In the genomic region with DNA sequence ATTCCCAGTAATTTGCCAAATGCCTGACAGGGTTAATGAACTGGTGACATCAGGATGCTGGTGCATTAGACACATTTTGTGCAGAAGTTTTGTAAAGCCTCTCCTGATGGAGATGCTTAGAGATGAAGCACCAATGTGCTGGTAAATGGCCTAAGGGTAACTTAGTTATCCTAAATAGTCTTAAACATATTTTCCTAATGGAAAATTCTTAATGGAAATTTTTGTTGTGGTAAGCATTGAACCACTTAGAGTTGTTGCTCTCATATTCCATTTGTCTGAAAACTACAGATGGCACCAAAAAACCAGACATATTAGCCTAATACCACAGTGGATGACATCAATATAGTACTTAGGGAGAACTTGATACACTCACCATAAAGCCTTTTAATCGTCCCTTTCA, we compare ENCODE assay signal across 13 cellular contexts.
"Had no signal": no experiment of that assay in that cellular context is flagged by ENCODE, and none has a peak within 500 bp of the region (broad histone marks: within the 10 kb centered on the region; RNA-seq: fewer than 3 reads in every experiment).

No MANE protein-coding gene starts in this region.

- H3K4me1 ChIP-seq: esophagus squamous epithelium, pancreas, spleen, upper lobe of right lung had no signal

- H3K27me3 ChIP-seq: esophagus squamous epithelium, pancreas, spleen, upper lobe of right lung had no signal

- H3K36me3 ChIP-seq: esophagus squamous epithelium, pancreas, spleen, thoracic aorta, upper lobe of right lung had no signal

- DNase-seq: activated CD4-positive, alpha-beta T cell treated with anti-CD3 and anti-CD28 coated beads for 1 hour; activated CD4-positive, alpha-beta T cell treated with anti-CD3 and anti-CD28 coated beads, Interleukin-2, amount 50 U/mL, for 4 hours; activated naive CD4-positive, alpha-beta T cell treated with Interleukin-2 at 50 U/mL for 16 hours; activated naive CD8-positive, alpha-beta T cell treated with anti-CD3 and anti-CD28 coated beads, Interleukin-2, amount 50 U/mL, for 24 hours; esophagus squamous epithelium; kidney; left ventricle myocardium superior; pancreas; spleen; stimulated activated naive CD8-positive, alpha-beta T cell treated with anti-CD3 and anti-CD28 coated beads, Interleukin-15, amount 100 ng/mL, for 72 hours; T1000; upper lobe of right lung had no signal

- ATAC-seq: activated naive CD8-positive, alpha-beta T cell treated with anti-CD3 and anti-CD28 coated beads, Interleukin-2, amount 50 U/mL, for 24 hours; pancreas; stimulated activated naive CD8-positive, alpha-beta T cell treated with anti-CD3 and anti-CD28 coated beads, Interleukin-15, amount 100 ng/mL, for 72 hours; upper lobe of right lung had no signal

- H3K4me3 ChIP-seq: esophagus squamous epithelium, pancreas, spleen, thoracic aorta, upper lobe of right lung had no signal

- H3K9me3 ChIP-seq: esophagus squamous epithelium, pancreas, spleen, thoracic aorta, upper lobe of right lung had no signal

- H3K27ac ChIP-seq: pancreas, spleen, upper lobe of right lung had no signal
